ENCODE assay signal across 10 cellular contexts in the genomic region with DNA sequence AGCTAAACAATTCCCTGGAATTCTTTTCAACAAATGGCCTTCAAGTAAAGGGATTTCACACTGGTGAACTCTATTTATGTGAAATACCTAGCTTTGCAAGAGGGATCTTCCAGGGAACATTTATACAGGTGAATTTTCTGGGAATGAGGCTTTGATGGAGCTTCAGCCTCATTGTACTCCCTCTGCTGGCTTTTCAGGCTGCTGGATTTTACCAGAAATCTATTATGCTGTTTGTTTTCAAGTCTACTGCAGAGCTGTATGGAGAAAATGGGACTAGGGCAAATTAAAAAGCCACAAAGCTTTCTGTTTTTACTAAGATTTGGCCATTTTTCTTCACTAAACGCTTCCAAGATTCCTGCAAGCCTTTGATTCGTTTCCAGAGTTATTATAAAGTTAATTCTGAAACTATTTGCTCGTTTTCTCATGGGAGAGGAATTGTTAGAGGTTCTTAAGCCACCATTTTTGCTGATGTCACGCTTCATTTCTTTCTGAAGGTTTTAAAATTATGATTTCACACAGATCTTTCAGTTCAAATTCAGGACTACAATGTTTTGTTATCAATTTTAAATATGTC. TPM values are rescaled to one million over a fixed set of nuclear protein-coding genes. Genes with fewer than 3 reads are reported as not detected.
DNase-seq lines count a peak whose midpoint lies in the region; ATAC-seq and TF ChIP-seq lines count a peak whose summit lies in the region.
"Had no signal": no experiment of that assay in that cellular context is flagged by ENCODE, and none has a peak within 500 bp of the region (broad histone marks: within the 10 kb centered on the region; RNA-seq: fewer than 3 reads in every experiment).

No MANE protein-coding gene starts in this region.

- peak overlapping the region; percentile 72 for H3K4me2 ChIP-seq in Karpas-422 (ENCODE audit: low read depth, low read length, poor library complexity, severe bottlenecking)

- no peaks in the 10 kb centered on the region; the same call in 1 of the 2 replicates for H3K9me3 ChIP-seq in Karpas-422 (ENCODE audit: low read length)

- no peaks in the 10 kb centered on the region for H3K9me3 Mint-ChIP-seq in Calu3 (ENCODE audit: low read depth, unreplicated experiment)
- H3K9me3 Mint-ChIP-seq in effector memory CD8-positive, alpha-beta T cell: no peaks in the 10 kb centered on the region
- no peaks in the 10 kb centered on the region for H3K9me3 Mint-ChIP-seq in natural killer cell treated with Interleukin-12 subunit alpha and Interleukin-12 subunit beta and Interleukin-15 and Interleukin-18, amount 100 ng/mL, for 72 hours

- H3K36me3 Mint-ChIP-seq in Calu3 (ENCODE audit: insufficient read depth, unreplicated experiment): peaks cover 4% of the 10 kb centered on the region
- H3K36me3 Mint-ChIP-seq in effector memory CD8-positive, alpha-beta T cell (ENCODE audit: insufficient read depth): peaks cover 13% of the 10 kb centered on the region
- H3K36me3 Mint-ChIP-seq in natural killer cell treated with Interleukin-12 subunit alpha and Interleukin-12 subunit beta and Interleukin-15 and Interleukin-18, amount 100 ng/mL, for 72 hours: peaks cover 9% of the 10 kb centered on the region

- H3K36me3 ChIP-seq in Karpas-422 (ENCODE audit: insufficient read depth, low read length): no peaks in the 10 kb centered on the region
- H3K36me3 ChIP-seq: heart right ventricle had no signal

- peaks cover 72% of the 10 kb centered on the region for H3K4me1 ChIP-seq in Karpas-422 (ENCODE audit: low read length)

- H4K20me1 ChIP-seq in Karpas-422 (ENCODE audit: insufficient read depth, low read depth, low read length): peaks cover 26% of the 10 kb centered on the region

- no TSS peak for BruUV-seq in Calu3 (replicated peaks; lab: Mats Ljungman, UMichigan)

- H2AFZ ChIP-seq in Karpas-422 (ENCODE audit: low read length): no peak overlapping the region

- CTCF ChIA-PET in Calu3 (lab: Charles Lee): interaction anchor here (0.5 to 1.6 kb wide), 2 partner anchors 9 to 34 kb away, joined by 4 read pairs; no protein-coding TSS in a partner anchor

- peak overlapping the region; percentile 88 for H3K27ac ChIP-seq in Karpas-422 (ENCODE audit: low read length)

- no peaks in the 10 kb centered on the region for H3K27me3 ChIP-seq in Karpas-422 (ENCODE audit: low read length)
- H3K27me3 ChIP-seq: heart right ventricle had no signal

- H3K4me3 Mint-ChIP-seq in Calu3 (ENCODE audit: low read depth, unreplicated experiment): peak overlapping the region; percentile 24
- H3K4me3 Mint-ChIP-seq in effector memory CD8-positive, alpha-beta T cell: peak overlapping the region; percentile 8 to 38
- peak overlapping the region; percentile 62 for H3K4me3 Mint-ChIP-seq in natural killer cell treated with Interleukin-12 subunit alpha and Interleukin-12 subunit beta and Interleukin-15 and Interleukin-18, amount 100 ng/mL, for 72 hours

- peak overlapping the region; percentile 53; the same call in 1 of the 2 replicates for H3K4me3 ChIP-seq in Karpas-422 (ENCODE audit: low read length)
- H3K4me3 ChIP-seq: heart right ventricle had no signal

- H3K9me2 ChIP-seq in Karpas-422 (replicated peaks; ENCODE audit: insufficient read depth, low read length): no peaks in the 10 kb centered on the region

- H3K9ac ChIP-seq in Karpas-422 (ENCODE audit: low read length): peak overlapping the region; percentile 11; the same call in 1 of the 2 replicates

- TF ChIP-seq CTCF in Calu3 (IDR thresholded peaks at IDR 0.05; ENCODE audit: unreplicated experiment): no peak

- intact Hi-C loops in Calu3 (cut with micrococcal nuclease; ENCODE audit: unreplicated experiment): no loop called here

- peaks cover 55% of the 10 kb centered on the region for H3K4me1 Mint-ChIP-seq in Calu3 (ENCODE audit: low read depth, unreplicated experiment)
- peaks cover 25 to 50% of the 10 kb centered on the region in 2 donors for H3K4me1 Mint-ChIP-seq in effector memory CD8-positive, alpha-beta T cell (ENCODE audit: low read depth in 2 of 2)
- peaks cover 51 to 69% of the 10 kb centered on the region in 2 donors for H3K4me1 Mint-ChIP-seq in natural killer cell treated with Interleukin-12 subunit alpha and Interleukin-12 subunit beta and Interleukin-15 and Interleukin-18, amount 100 ng/mL, for 72 hours (ENCODE audit: low read depth in 2 of 2)

- DNase-seq in Calu3 (no peak), Karpas-422 (no peak), T1000 (lab: John Stamatoyannopoulos, UW) (no peak)
- DNase-seq in effector memory CD8-positive, alpha-beta T cell: no peak
- DNase-seq in natural killer cell treated with Interleukin-12 subunit alpha and Interleukin-12 subunit beta and Interleukin-15 and Interleukin-18, amount 100 ng/mL, for 72 hours (ENCODE audit: low spot score): no peak
- DNase-seq in stimulated activated naive CD4-positive, alpha-beta T cell (lab: John Stamatoyannopoulos, UW): no peak
- DNase-seq: activated CD4-positive, alpha-beta T cell treated with anti-CD3 and anti-CD28 coated beads for 4 hours; amniotic stem cell; heart right ventricle had no signal

- H3K27me3 Mint-ChIP-seq in Calu3 (ENCODE audit: unreplicated experiment): no peaks in the 10 kb centered on the region
- no peaks in the 10 kb centered on the region for H3K27me3 Mint-ChIP-seq in effector memory CD8-positive, alpha-beta T cell
- no peaks in the 10 kb centered on the region for H3K27me3 Mint-ChIP-seq in natural killer cell treated with Interleukin-12 subunit alpha and Interleukin-12 subunit beta and Interleukin-15 and Interleukin-18, amount 100 ng/mL, for 72 hours

- H3K27ac Mint-ChIP-seq in Calu3 (ENCODE audit: unreplicated experiment): peak overlapping the region; percentile 56
- H3K27ac Mint-ChIP-seq in effector memory CD8-positive, alpha-beta T cell: no peak overlapping the region
- H3K27ac Mint-ChIP-seq in natural killer cell treated with Interleukin-12 subunit alpha and Interleukin-12 subunit beta and Interleukin-15 and Interleukin-18, amount 100 ng/mL, for 72 hours: peak overlapping the region; percentile 72 to 80

- ATAC-seq in effector memory CD8-positive, alpha-beta T cell (replicated peaks): no peak
- no peak for ATAC-seq in natural killer cell treated with Interleukin-12 subunit alpha and Interleukin-12 subunit beta and Interleukin-15 and Interleukin-18, amount 100 ng/mL, for 72 hours
- no peak for ATAC-seq in GM21447 (IDR thresholded peaks at IDR 0.05; ENCODE audit: unreplicated experiment)
- ATAC-seq: heart right ventricle had no signal

- H3K79me2 ChIP-seq in Karpas-422 (ENCODE audit: low read length): peaks cover 100% of the 10 kb centered on the region

RNA-seq across cellular contexts. Expression of gene KDM6A, which starts 31.6 kb away (rescaled TPM):
- 40.4 and 42.8 TPM in 2 replicates for total RNA-seq in Calu3 (2022)
- total RNA-seq in Karpas-422 (2014; rRNA removed; shearing (Covaris generic); ENCODE audit: low replicate concordance): 28.3 and 48.2 TPM in 2 replicates
- total RNA-seq in natural killer cell treated with Interleukin-12 subunit alpha and Interleukin-12 subunit beta and Interleukin-15 and Interleukin-18, amount 100 ng/mL, for 72 hours: 10 to 100 TPM; 31.9 to 68.6 TPM

Comparison
In these comparisons a context has a peak if more than half of its experiments do, and no peak if none do; other contexts are left out.
1. H3K27ac Mint-ChIP-seq: peak in Calu3 (single experiment) and natural killer cell treated with Interleukin-12 subunit alpha and Interleukin-12 subunit beta and Interleukin-15 and Interleukin-18, amount 100 ng/mL, for 72 hours (2 of 2); none in effector memory CD8-positive, alpha-beta T cell (0 of 2).
2. Peak in every context shown above with its lines, with median percentiles within 50 percentile points of each other: H3K4me3 Mint-ChIP-seq.